In genomic region chr14:30679032-30679431, GRCh38 we compare ENCODE assay signal across 24 cellular contexts.
"Had no signal": no experiment of that assay in that cellular context is flagged by ENCODE, and none has a peak within 500 bp of the region (broad histone marks: within the 10 kb centered on the region; RNA-seq: fewer than 3 reads in every experiment).

No MANE protein-coding gene starts in this region.

- H3K27ac Mint-ChIP-seq: activated CD4-positive, alpha-beta memory T cell treated with anti-CD3 and anti-CD28 coated beads, Interleukin-2, amount 10 ng/mL, durations not matched to agents 7 days and 5 days; activated CD4-positive, alpha-beta T cell treated with anti-CD3 and anti-CD28 coated beads, Interleukin-2, amount 10 ng/mL, durations not matched to agents 7 days and 5 days; activated naive CD4-positive, alpha-beta T cell treated with anti-CD3 and anti-CD28 coated beads, Interleukin-2, amount 10 ng/mL, durations not matched to agents 7 days and 5 days; WTC11 had no signal

- H3K4me1 Mint-ChIP-seq: activated CD4-positive, alpha-beta memory T cell treated with anti-CD3 and anti-CD28 coated beads, Interleukin-2, amount 10 ng/mL, durations not matched to agents 7 days and 5 days; activated CD4-positive, alpha-beta T cell treated with anti-CD3 and anti-CD28 coated beads, Interleukin-2, amount 10 ng/mL, durations not matched to agents 7 days and 5 days; activated naive CD4-positive, alpha-beta T cell treated with anti-CD3 and anti-CD28 coated beads, Interleukin-2, amount 10 ng/mL, durations not matched to agents 7 days and 5 days; WTC11 had no signal

- FAIRE-seq: colon, endometrium, frontal cortex had no signal

- H3K9me3 Mint-ChIP-seq: activated CD4-positive, alpha-beta memory T cell treated with anti-CD3 and anti-CD28 coated beads, Interleukin-2, amount 10 ng/mL, durations not matched to agents 7 days and 5 days; activated CD4-positive, alpha-beta T cell treated with anti-CD3 and anti-CD28 coated beads, Interleukin-2, amount 10 ng/mL, durations not matched to agents 7 days and 5 days; activated naive CD4-positive, alpha-beta T cell treated with anti-CD3 and anti-CD28 coated beads, Interleukin-2, amount 10 ng/mL, durations not matched to agents 7 days and 5 days; natural killer cell treated with Interleukin-12 subunit alpha and Interleukin-12 subunit beta and Interleukin-15 and Interleukin-18, amount 100 ng/mL, for 72 hours had no signal

- H3K9me3 ChIP-seq: breast epithelium, esophagus squamous epithelium, left lung, right atrium auricular region, spleen, tibial nerve had no signal

- H3K4me3 Mint-ChIP-seq: activated CD4-positive, alpha-beta memory T cell treated with anti-CD3 and anti-CD28 coated beads, Interleukin-2, amount 10 ng/mL, durations not matched to agents 7 days and 5 days; activated CD4-positive, alpha-beta T cell treated with anti-CD3 and anti-CD28 coated beads, Interleukin-2, amount 10 ng/mL, durations not matched to agents 7 days and 5 days; activated naive CD4-positive, alpha-beta T cell treated with anti-CD3 and anti-CD28 coated beads, Interleukin-2, amount 10 ng/mL, durations not matched to agents 7 days and 5 days; natural killer cell treated with Interleukin-12 subunit alpha and Interleukin-12 subunit beta and Interleukin-15 and Interleukin-18, amount 100 ng/mL, for 72 hours; WTC11 had no signal

- ATAC-seq: left lung; natural killer cell treated with Interleukin-12 subunit alpha and Interleukin-12 subunit beta and Interleukin-15 and Interleukin-18, amount 100 ng/mL, for 72 hours; WTC11 had no signal

- H3K27me3 Mint-ChIP-seq: activated CD4-positive, alpha-beta memory T cell treated with anti-CD3 and anti-CD28 coated beads, Interleukin-2, amount 10 ng/mL, durations not matched to agents 7 days and 5 days; activated CD4-positive, alpha-beta T cell treated with anti-CD3 and anti-CD28 coated beads, Interleukin-2, amount 10 ng/mL, durations not matched to agents 7 days and 5 days; activated naive CD4-positive, alpha-beta T cell treated with anti-CD3 and anti-CD28 coated beads, Interleukin-2, amount 10 ng/mL, durations not matched to agents 7 days and 5 days; natural killer cell treated with Interleukin-12 subunit alpha and Interleukin-12 subunit beta and Interleukin-15 and Interleukin-18, amount 100 ng/mL, for 72 hours had no signal

- DNase-seq: activated CD4-positive, alpha-beta memory T cell treated with anti-CD3 and anti-CD28 coated beads, Interleukin-2, amount 10 ng/mL, durations not matched to agents 7 days and 5 days; activated CD4-positive, alpha-beta T cell treated with anti-CD3 and anti-CD28 coated beads for 1 hour; activated CD4-positive, alpha-beta T cell treated with anti-CD3 and anti-CD28 coated beads, Interleukin-2, amount 10 ng/mL, durations not matched to agents 7 days and 5 days; activated CD8-positive, alpha-beta memory T cell treated with anti-CD3 and anti-CD28 coated beads, Interleukin-2, amount 50 U/mL, for 48 hours; activated gamma-delta T cell; activated naive CD4-positive, alpha-beta T cell treated with anti-CD3 and anti-CD28 coated beads, Interleukin-2, amount 10 ng/mL, durations not matched to agents 7 days and 5 days; central memory CD4-positive, alpha-beta T cell; dermis blood vessel endothelial cell; effector CD8-positive, alpha-beta T cell; esophagus squamous epithelium; left lung; mesendoderm; spleen; stimulated activated CD4-positive, alpha-beta T cell treated with anti-CD3 and anti-CD28 coated beads, Interleukin-2, amount 100 ng/mL, for 48 hours; stimulated activated naive CD4-positive, alpha-beta T cell treated with Interleukin-2 at 50 U/mL for 16 hours; T-helper 1 cell had no signal
